Comparison of ENCODE assay signal across 8 cellular contexts in genomic region chr7:44581907-44582603, GRCh38. TPM values are rescaled to one million over a fixed set of nuclear protein-coding genes. Genes with fewer than 3 reads are reported as not detected.
DNase-seq lines count a peak whose midpoint lies in the region; ATAC-seq, FAIRE-seq and TF ChIP-seq lines count a peak whose summit lies in the region.

TMED4 (minus strand) TSS chr7:44582231; CDS start chr7:44582206, 25 bp downstream.

- H3K36me3 ChIP-seq in body of pancreas (replicated peaks in 1 of 2; ENCODE audit: insufficient read depth in 1 of 2, low read depth in 2 of 2): peaks cover 0 to 16% of the 10 kb centered on the region in 2 donors

- H3K9me3 ChIP-seq in body of pancreas: no peaks in the 10 kb centered on the region

- TF ChIP-seq POLR2A in body of pancreas (IDR thresholded peaks at IDR 0.05): peak; percentile 80 to 94 (median 94)

- peak within 1 kb of the TSS; percentile 72 to 90 for H3K4me3 ChIP-seq in body of pancreas

- WGBS in body of pancreas, 2 donors: 0% methylated on average over 34 to 36 of the region's 67 CpGs

- H3K4me1 ChIP-seq in body of pancreas: peaks cover 25% of the 10 kb centered on the region

- H3K27ac ChIP-seq in 22Rv1 (peak within 1 kb of the TSS; percentile 98), body of pancreas (peak within 1 kb of the TSS; percentile 92 to 99 (median 98))

- DNase-seq in NCI-H2107 treated with DMSO at 0.1 percent for 48 hours (lab: John Stamatoyannopoulos, UW; ENCODE audit: unreplicated experiment): peak; percentile 99
- DNase-seq in body of pancreas: peak; percentile 100
- peak; percentile 92 for DNase-seq in iPS DF 19.7 (ENCODE audit: low read depth, low spot score)
- peak; percentile 100 for DNase-seq in sciatic nerve (ENCODE audit: low spot score)

- H3K27me3 ChIP-seq in body of pancreas: no peaks in the 10 kb centered on the region

- TF ChIP-seq CTCF in 22Rv1 (IDR thresholded peaks at IDR 0.05) (no peak), body of pancreas (IDR thresholded peaks at IDR 0.05) (peak in 1 of 7 experiments; percentile 1)

- ATAC-seq in GM18520 (IDR thresholded peaks at IDR 0.05; ENCODE audit: unreplicated experiment): peak; percentile 78
- ATAC-seq in HG03064 (IDR thresholded peaks at IDR 0.05; ENCODE audit: low read depth, unreplicated experiment): peak; percentile 79
- ATAC-seq in body of pancreas: peak; percentile 98
- ATAC-seq in sciatic nerve: peak; percentile 100

- intact Hi-C loops in body of pancreas (cut with DNase I): no loop called here
- intact Hi-C loops in sciatic nerve (cut with DNase I): no loop called here

- FAIRE-seq in TTC549 (lab: Jason Lieb, UNC): peak; percentile 38

RNA-seq across cellular contexts. Expression of gene TMED4, which starts in this region (rescaled TPM):
- 10 to 100 TPM; 52.4 to 65.6 TPM for total RNA-seq in body of pancreas
- total RNA-seq in sciatic nerve: 67.9 TPM

Comparison
In these comparisons a context has a peak if more than half of its experiments do, and no peak if none do; other contexts are left out.
1. Peak in every context shown above with its lines: DNase-seq, ATAC-seq, H3K4me3 ChIP-seq and H3K27ac ChIP-seq.